Comparison of ENCODE assay signal across 8 cellular contexts in the genomic region with DNA sequence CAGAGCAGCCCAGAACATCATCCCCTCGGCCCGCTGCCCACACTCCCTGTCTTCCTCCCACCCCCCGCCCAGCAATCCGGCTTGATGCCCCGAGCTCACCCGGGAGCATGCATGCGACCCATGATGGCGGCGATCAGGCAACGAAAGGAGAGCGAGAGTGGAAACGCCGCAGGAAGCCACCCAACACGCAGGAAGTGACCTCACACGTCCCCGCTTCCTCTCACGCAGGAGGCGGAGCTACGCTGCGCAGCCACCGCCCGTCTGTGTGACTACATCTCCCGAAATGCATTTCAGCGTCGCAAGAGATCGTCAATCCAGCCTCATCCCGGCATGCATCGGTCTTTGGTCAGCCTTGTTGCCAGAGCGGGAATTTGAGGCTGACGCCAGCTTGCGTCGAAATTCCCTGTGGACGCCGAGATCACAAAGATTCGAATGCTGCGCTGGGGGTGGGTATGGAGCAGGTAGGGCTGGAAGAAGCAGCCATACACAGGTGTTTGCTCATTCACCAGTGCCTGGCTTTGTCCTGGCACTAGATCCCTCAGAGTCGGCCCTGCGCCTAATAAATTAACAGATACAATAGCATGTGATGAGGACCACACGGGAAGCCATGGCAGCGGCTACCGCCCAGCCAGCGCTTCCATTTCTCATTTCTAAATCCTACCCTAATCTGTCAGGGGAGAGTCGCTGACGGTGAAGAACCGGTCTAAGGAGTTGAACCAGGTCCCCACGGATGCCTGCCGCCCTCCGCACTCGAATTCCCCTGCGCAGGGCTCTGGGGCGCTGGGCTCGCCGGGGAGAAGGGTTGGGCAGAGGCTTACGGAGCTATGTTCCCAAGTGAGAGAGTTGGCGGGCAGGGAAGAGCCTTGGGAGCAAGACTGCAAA. TPM values are rescaled to one million over a fixed set of nuclear protein-coding genes. Genes with fewer than 3 reads are reported as not detected.
A peak's percentile ranks its signal among the peaks of the same experiment; 100 is the strongest.
DNase-seq lines count a peak whose midpoint lies in the region; ATAC-seq and TF ChIP-seq lines count a peak whose summit lies in the region.

Gene RPS13 (minus strand): TSS at position 148 of the 882 bp plus-strand sequence. CDS start 26 bp downstream, at position 122.

- peaks cover 44% of the 10 kb centered on the region for H3F3A ChIP-seq in PC-9 (ENCODE audit: insufficient read depth, low read depth)

- H3K9ac ChIP-seq in mucosa of rectum (ENCODE audit: low read depth in 1 of 2, low read length in 2 of 2): peak within 1 kb of the TSS; percentile 97 to 100

- H3K36me3 ChIP-seq in PC-9 (ENCODE audit: low read depth) (peaks cover 35% of the 10 kb centered on the region), mucosa of rectum (ENCODE audit: control insufficient read depth in 2 of 2, insufficient read depth in 2 of 2, low read length in 2 of 2) (peaks cover 24 to 26% of the 10 kb centered on the region in 2 donors)

- peak; percentile 96 for ATAC-seq in GM21619 (IDR thresholded peaks at IDR 0.05; ENCODE audit: unreplicated experiment)

- H3K27me3 ChIP-seq in PC-9 (ENCODE audit: insufficient read depth, low read depth) (no peaks in the 10 kb centered on the region), mucosa of rectum (ENCODE audit: control insufficient read depth in 2 of 2, insufficient read depth in 2 of 2, low read length in 2 of 2) (no peaks in the 10 kb centered on the region)

- CTCF ChIA-PET in PC-9 (lab: Charles Lee): interaction anchor here (0.6 to 0.7 kb wide), 2 partner anchors 14 to 143 kb away, joined by 5 read pairs; no protein-coding TSS in a partner anchor

- no peak for TF ChIP-seq CTCF in PC-9 (conservative IDR thresholded peaks at IDR 0.05)

- peaks cover 14% of the 10 kb centered on the region for H3K4me1 ChIP-seq in PC-9 (replicated peaks; ENCODE audit: insufficient read depth)
- peaks cover 17 to 28% of the 10 kb centered on the region in 2 donors for H3K4me1 ChIP-seq in mucosa of rectum (ENCODE audit: control insufficient read depth in 2 of 2, insufficient read depth in 2 of 2, low read length in 2 of 2)

- peak within 1 kb of the TSS; percentile 100 for H3K4me2 ChIP-seq in PC-9

- POLR2A ChIA-PET in PC-9 (lab: Charles Lee; ENCODE audit: unreplicated experiment): interaction anchor here (0.5 to 1.1 kb wide), 12 partner anchors 9 to 409 kb away, joined by 3 to 32 read pairs (median 8); partner anchors contain the start of gene C11orf58

- H3K27ac ChIP-seq in PC-9: peak within 1 kb of the TSS; percentile 86
- H3K27ac ChIP-seq in mucosa of rectum (ENCODE audit: low read depth in 2 of 2, low read length in 2 of 2): peak within 1 kb of the TSS; percentile 90 to 95

- H2AFZ ChIP-seq in PC-9: peak within 1 kb of the TSS; percentile 95

- peak; percentile 99 for TF ChIP-seq POLR2A in erythroblast (IDR thresholded peaks at IDR 0.05; ENCODE audit: low read length)

- intact Hi-C loops in PC-9 (cut with micrococcal nuclease; ENCODE audit: unreplicated experiment): no loop called here

- DNase-seq in DMS153 (lab: John Stamatoyannopoulos, UW): peak; percentile 98
- DNase-seq in Jurkat, Clone E6-1 (ENCODE audit: low read depth, low spot score): peak; percentile 98
- DNase-seq in PC-9: peak; percentile 94 to 97
- DNase-seq in activated T-cell treated with anti-CD3 and anti-CD28 coated beads, Interleukin-2, amount 50 U/mL, for 1 hour: peak; percentile 90
- peak; percentile 99 for DNase-seq in erythroblast (lab: John Stamatoyannopoulos, UW)
- peak; percentile 93 for DNase-seq in stimulated activated CD8-positive, alpha-beta memory T cell treated with anti-CD3 and anti-CD28 coated beads, Interleukin-4, amount 100 ng/mL, for 48 hours

- no peaks in the 10 kb centered on the region for H3K9me3 ChIP-seq in PC-9 (ENCODE audit: insufficient read depth, low read depth)
- no peaks in the 10 kb centered on the region for H3K9me3 ChIP-seq in mucosa of rectum (ENCODE audit: control insufficient read depth in 2 of 2, low read length in 2 of 2)

- H3K9me2 ChIP-seq in PC-9 (ENCODE audit: insufficient read depth): no peaks in the 10 kb centered on the region

- H4K20me1 ChIP-seq in PC-9 (ENCODE audit: insufficient read depth): peaks cover 15% of the 10 kb centered on the region

- peaks cover 42% of the 10 kb centered on the region for H3K79me2 ChIP-seq in PC-9 (ENCODE audit: low read depth)

- H3K4me3 ChIP-seq in Jurkat, Clone E6-1 (ENCODE audit: low read length): peak within 1 kb of the TSS; percentile 99
- H3K4me3 ChIP-seq in PC-9: peak within 1 kb of the TSS; percentile 99
- peak within 1 kb of the TSS; percentile 95 to 100 for H3K4me3 ChIP-seq in mucosa of rectum (ENCODE audit: low read length in 2 of 2)

- BruUV-seq in PC-9 (replicated peaks; lab: Mats Ljungman, UMichigan): TSS peak; percentile 93

RNA-seq across cellular contexts. Expression of gene RPS13, which starts in this region (rescaled TPM):
- 2,643 TPM for polyA plus RNA-seq in Jurkat, Clone E6-1 (2012; ENCODE audit: insufficient read depth, insufficient read length)
- total RNA-seq in PC-9 (2021): 828 and 839 TPM in 2 replicates

Comparison
In these comparisons a context has a peak if more than half of its experiments do, and no peak if none do; other contexts are left out.
1. Peak in every context shown above with its lines: DNase-seq, ATAC-seq, H3K4me3 ChIP-seq and H3K27ac ChIP-seq.